1 cellular context compared by ENCODE assay signal in the genomic region with DNA sequence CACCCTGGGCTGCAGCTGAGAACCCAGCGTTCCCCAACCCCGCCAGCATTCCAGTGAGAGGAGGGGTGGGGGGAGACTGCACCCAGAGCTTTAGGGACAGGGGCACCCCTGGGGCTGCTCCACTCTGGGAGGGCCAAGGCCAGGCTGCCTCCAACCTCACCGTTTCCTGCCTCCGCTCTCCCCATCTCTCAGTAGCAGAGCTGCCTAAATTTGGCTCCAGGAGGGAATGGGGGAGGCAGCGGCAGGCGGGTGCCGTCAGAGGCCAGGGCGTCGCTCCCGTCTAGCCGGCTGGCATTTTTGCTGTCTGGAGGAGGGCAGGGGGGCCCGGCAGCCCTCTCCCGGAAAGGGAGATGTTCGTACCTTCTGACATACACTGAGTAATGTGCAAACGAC.
TF ChIP-seq lines count a peak whose summit lies in the region.

No MANE protein-coding gene starts in this region.

TF ChIP-seq in SK-N-SH treated with all-trans-retinoic acid at 6 μM for 48 hours, 23 proteins besides CTCF, POLR2A, EP300 and RAD21 (continued from another document):
- TF ChIP-seq TSHZ2 (CRISPR knock-in tag; IDR thresholded peaks at IDR 0.05) (no peak), ZNF8 (CRISPR knock-in tag; IDR thresholded peaks at IDR 0.05) (no peak), ZNF70 (CRISPR knock-in tag; IDR thresholded peaks at IDR 0.05) (no peak)
